1 cellular context compared by ENCODE assay signal in the genomic region with DNA sequence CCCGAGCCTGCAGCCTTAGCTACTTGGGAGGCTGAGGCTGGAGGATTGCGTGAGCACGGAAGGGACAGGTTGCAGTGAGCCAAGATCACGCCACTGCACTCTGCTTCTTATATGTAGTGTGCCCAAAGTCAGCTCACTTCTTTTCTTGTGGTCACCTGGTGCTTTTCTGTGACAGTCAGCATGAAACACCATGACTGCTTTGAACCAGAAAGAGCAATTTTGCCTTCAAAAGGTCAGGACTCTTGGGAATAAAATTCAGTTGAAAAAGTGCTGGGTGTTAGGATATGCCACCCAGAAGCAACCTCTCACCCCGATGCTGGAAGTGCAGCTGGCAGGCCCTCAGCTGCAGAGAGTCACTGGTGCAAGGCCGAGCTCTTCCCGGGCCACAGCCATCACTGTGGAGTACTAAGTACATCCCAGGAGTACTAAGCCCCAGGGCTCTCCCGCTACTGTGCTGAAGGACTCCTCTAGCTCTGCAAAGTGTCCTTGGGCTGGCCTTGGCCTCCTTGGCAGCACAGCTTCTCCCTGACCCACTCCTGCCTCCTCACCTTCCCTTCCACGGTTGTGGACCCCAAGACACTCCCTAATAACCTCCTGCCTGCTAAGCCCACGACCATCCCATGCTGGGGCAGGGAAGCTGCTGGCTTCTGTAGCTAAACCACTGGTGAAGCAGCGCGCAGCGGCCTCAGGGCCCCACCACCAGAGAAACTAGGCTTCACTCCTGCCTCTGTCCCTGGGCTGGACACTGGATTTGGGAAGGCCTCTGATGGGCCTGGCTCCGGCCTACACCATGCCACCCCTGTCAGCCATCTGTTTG.
TF ChIP-seq lines count a peak whose summit lies in the region.

No MANE protein-coding gene starts in this region.

TF ChIP-seq in GM12878, 131 proteins besides CTCF, POLR2A, EP300 and RAD21 (continues in another document):
- TF ChIP-seq, protein P1, sequence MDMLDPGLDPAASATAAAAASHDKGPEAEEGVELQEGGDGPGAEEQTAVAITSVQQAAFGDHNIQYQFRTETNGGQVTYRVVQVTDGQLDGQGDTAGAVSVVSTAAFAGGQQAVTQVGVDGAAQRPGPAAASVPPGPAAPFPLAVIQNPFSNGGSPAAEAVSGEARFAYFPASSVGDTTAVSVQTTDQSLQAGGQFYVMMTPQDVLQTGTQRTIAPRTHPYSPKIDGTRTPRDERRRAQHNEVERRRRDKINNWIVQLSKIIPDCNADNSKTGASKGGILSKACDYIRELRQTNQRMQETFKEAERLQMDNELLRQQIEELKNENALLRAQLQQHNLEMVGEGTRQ (IDR thresholded peaks at IDR 0.05; ENCODE audit: borderline replicate concordance, low read depth, low read length): no peak
- no peak for TF ChIP-seq BCL11A (IDR thresholded peaks at IDR 0.05; ENCODE audit: low read depth, low read length)
- TF ChIP-seq SMC3 (IDR thresholded peaks at IDR 0.05; ENCODE audit: borderline replicate concordance, low read length): no peak
- no peak for TF ChIP-seq SMAD1 (IDR thresholded peaks at IDR 0.05; ENCODE audit: low read depth, partially characterized antibody)
- TF ChIP-seq NR2C2 (IDR thresholded peaks at IDR 0.05; ENCODE audit: borderline replicate concordance, control insufficient read depth, insufficient read length, low read depth): no peak
- 0 out of 2 replicates have a peak, but pooled peaks have one; percentile 14 for TF ChIP-seq IRF4 (IDR thresholded peaks at IDR 0.05; ENCODE audit: low read depth, low read length)
- TF ChIP-seq, protein P2, sequence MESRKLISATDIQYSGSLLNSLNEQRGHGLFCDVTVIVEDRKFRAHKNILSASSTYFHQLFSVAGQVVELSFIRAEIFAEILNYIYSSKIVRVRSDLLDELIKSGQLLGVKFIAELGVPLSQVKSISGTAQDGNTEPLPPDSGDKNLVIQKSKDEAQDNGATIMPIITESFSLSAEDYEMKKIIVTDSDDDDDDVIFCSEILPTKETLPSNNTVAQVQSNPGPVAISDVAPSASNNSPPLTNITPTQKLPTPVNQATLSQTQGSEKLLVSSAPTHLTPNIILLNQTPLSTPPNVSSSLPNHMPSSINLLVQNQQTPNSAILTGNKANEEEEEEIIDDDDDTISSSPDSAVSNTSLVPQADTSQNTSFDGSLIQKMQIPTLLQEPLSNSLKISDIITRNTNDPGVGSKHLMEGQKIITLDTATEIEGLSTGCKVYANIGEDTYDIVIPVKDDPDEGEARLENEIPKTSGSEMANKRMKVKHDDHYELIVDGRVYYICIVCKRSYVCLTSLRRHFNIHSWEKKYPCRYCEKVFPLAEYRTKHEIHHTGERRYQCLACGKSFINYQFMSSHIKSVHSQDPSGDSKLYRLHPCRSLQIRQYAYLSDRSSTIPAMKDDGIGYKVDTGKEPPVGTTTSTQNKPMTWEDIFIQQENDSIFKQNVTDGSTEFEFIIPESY (IDR thresholded peaks at IDR 0.05): no peak
- no peak for TF ChIP-seq BACH1 (IDR thresholded peaks at IDR 0.05; ENCODE audit: borderline replicate concordance)
- TF ChIP-seq, protein P3, sequence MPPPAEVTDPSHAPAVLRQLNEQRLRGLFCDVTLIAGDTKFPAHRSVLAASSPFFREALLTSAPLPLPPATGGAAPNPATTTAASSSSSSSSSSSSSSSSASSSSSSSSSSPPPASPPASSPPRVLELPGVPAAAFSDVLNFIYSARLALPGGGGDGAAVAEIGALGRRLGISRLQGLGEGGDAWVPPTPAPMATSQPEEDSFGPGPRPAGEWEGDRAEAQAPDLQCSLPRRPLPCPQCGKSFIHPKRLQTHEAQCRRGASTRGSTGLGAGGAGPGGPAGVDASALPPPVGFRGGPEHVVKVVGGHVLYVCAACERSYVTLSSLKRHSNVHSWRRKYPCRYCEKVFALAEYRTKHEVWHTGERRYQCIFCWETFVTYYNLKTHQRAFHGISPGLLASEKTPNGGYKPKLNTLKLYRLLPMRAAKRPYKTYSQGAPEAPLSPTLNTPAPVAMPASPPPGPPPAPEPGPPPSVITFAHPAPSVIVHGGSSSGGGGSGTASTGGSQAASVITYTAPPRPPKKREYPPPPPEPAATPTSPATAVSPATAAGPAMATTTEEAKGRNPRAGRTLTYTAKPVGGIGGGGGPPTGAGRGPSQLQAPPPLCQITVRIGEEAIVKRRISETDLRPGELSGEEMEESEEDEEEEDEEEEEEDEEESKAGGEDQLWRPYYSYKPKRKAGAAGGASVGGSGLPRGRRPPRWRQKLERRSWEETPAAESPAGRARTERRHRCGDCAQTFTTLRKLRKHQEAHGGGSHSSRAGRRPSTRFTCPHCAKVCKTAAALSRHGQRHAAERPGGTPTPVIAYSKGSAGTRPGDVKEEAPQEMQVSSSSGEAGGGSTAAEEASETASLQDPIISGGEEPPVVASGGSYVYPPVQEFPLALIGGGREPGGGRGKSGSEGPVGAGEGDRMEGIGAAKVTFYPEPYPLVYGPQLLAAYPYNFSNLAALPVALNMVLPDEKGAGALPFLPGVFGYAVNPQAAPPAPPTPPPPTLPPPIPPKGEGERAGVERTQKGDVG (CRISPR knock-in tag; IDR thresholded peaks at IDR 0.05): no peak
- TF ChIP-seq, protein P4, sequence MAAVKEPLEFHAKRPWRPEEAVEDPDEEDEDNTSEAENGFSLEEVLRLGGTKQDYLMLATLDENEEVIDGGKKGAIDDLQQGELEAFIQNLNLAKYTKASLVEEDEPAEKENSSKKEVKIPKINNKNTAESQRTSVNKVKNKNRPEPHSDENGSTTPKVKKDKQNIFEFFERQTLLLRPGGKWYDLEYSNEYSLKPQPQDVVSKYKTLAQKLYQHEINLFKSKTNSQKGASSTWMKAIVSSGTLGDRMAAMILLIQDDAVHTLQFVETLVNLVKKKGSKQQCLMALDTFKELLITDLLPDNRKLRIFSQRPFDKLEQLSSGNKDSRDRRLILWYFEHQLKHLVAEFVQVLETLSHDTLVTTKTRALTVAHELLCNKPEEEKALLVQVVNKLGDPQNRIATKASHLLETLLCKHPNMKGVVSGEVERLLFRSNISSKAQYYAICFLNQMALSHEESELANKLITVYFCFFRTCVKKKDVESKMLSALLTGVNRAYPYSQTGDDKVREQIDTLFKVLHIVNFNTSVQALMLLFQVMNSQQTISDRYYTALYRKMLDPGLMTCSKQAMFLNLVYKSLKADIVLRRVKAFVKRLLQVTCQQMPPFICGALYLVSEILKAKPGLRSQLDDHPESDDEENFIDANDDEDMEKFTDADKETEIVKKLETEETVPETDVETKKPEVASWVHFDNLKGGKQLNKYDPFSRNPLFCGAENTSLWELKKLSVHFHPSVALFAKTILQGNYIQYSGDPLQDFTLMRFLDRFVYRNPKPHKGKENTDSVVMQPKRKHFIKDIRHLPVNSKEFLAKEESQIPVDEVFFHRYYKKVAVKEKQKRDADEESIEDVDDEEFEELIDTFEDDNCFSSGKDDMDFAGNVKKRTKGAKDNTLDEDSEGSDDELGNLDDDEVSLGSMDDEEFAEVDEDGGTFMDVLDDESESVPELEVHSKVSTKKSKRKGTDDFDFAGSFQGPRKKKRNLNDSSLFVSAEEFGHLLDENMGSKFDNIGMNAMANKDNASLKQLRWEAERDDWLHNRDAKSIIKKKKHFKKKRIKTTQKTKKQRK (IDR thresholded peaks at IDR 0.05; ENCODE audit: low read depth, low read length): no peak
- TF ChIP-seq SP1 (IDR thresholded peaks at IDR 0.05; ENCODE audit: low read depth, low read length): no peak
- TF ChIP-seq, protein P5, sequence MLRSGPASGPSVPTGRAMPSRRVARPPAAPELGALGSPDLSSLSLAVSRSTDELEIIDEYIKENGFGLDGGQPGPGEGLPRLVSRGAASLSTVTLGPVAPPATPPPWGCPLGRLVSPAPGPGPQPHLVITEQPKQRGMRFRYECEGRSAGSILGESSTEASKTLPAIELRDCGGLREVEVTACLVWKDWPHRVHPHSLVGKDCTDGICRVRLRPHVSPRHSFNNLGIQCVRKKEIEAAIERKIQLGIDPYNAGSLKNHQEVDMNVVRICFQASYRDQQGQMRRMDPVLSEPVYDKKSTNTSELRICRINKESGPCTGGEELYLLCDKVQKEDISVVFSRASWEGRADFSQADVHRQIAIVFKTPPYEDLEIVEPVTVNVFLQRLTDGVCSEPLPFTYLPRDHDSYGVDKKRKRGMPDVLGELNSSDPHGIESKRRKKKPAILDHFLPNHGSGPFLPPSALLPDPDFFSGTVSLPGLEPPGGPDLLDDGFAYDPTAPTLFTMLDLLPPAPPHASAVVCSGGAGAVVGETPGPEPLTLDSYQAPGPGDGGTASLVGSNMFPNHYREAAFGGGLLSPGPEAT (IDR thresholded peaks at IDR 0.05; ENCODE audit: low read depth): no peak
- TF ChIP-seq, protein P6, sequence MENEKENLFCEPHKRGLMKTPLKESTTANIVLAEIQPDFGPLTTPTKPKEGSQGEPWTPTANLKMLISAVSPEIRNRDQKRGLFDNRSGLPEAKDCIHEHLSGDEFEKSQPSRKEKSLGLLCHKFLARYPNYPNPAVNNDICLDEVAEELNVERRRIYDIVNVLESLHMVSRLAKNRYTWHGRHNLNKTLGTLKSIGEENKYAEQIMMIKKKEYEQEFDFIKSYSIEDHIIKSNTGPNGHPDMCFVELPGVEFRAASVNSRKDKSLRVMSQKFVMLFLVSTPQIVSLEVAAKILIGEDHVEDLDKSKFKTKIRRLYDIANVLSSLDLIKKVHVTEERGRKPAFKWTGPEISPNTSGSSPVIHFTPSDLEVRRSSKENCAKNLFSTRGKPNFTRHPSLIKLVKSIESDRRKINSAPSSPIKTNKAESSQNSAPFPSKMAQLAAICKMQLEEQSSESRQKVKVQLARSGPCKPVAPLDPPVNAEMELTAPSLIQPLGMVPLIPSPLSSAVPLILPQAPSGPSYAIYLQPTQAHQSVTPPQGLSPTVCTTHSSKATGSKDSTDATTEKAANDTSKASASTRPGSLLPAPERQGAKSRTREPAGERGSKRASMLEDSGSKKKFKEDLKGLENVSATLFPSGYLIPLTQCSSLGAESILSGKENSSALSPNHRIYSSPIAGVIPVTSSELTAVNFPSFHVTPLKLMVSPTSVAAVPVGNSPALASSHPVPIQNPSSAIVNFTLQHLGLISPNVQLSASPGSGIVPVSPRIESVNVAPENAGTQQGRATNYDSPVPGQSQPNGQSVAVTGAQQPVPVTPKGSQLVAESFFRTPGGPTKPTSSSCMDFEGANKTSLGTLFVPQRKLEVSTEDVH (IDR thresholded peaks at IDR 0.05; ENCODE audit: low read depth, partially characterized antibody): no peak
- TF ChIP-seq, protein P7, sequence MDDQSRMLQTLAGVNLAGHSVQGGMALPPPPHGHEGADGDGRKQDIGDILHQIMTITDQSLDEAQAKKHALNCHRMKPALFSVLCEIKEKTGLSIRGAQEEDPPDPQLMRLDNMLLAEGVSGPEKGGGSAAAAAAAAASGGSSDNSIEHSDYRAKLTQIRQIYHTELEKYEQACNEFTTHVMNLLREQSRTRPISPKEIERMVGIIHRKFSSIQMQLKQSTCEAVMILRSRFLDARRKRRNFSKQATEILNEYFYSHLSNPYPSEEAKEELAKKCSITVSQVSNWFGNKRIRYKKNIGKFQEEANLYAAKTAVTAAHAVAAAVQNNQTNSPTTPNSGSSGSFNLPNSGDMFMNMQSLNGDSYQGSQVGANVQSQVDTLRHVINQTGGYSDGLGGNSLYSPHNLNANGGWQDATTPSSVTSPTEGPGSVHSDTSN (IDR thresholded peaks at IDR 0.05; ENCODE audit: insufficient replicate concordance, low read depth, low read length): no peak
- no peak for TF ChIP-seq ZNF274 (IDR thresholded peaks at IDR 0.05; ENCODE audit: insufficient read depth, insufficient read length)
- TF ChIP-seq, protein P8, sequence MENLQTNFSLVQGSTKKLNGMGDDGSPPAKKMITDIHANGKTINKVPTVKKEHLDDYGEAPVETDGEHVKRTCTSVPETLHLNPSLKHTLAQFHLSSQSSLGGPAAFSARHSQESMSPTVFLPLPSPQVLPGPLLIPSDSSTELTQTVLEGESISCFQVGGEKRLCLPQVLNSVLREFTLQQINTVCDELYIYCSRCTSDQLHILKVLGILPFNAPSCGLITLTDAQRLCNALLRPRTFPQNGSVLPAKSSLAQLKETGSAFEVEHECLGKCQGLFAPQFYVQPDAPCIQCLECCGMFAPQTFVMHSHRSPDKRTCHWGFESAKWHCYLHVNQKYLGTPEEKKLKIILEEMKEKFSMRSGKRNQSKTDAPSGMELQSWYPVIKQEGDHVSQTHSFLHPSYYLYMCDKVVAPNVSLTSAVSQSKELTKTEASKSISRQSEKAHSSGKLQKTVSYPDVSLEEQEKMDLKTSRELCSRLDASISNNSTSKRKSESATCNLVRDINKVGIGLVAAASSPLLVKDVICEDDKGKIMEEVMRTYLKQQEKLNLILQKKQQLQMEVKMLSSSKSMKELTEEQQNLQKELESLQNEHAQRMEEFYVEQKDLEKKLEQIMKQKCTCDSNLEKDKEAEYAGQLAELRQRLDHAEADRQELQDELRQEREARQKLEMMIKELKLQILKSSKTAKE (IDR thresholded peaks at IDR 0.05; ENCODE audit: low read depth, poor library complexity, severe bottlenecking): no peak
- TF ChIP-seq IKZF1 (conservative IDR thresholded peaks at IDR 0.05): peak; percentile 22; the same call in 1 of the 2 replicates
- TF ChIP-seq SMARCA5 (IDR thresholded peaks at IDR 0.05): no peak
- TF ChIP-seq, protein P9, sequence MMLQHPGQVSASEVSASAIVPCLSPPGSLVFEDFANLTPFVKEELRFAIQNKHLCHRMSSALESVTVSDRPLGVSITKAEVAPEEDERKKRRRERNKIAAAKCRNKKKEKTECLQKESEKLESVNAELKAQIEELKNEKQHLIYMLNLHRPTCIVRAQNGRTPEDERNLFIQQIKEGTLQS (IDR thresholded peaks at IDR 0.05; ENCODE audit: borderline replicate concordance, extremely low read depth, low read depth, low read length): no peak
- no peak for TF ChIP-seq TARDBP (IDR thresholded peaks at IDR 0.05; ENCODE audit: borderline replicate concordance)
- TF ChIP-seq RB1 (IDR thresholded peaks at IDR 0.05; ENCODE audit: borderline replicate concordance): no peak
- TF ChIP-seq MEF2A (IDR thresholded peaks at IDR 0.05; ENCODE audit: insufficient read depth, low read depth, low read length): no peak
- TF ChIP-seq, protein P10, sequence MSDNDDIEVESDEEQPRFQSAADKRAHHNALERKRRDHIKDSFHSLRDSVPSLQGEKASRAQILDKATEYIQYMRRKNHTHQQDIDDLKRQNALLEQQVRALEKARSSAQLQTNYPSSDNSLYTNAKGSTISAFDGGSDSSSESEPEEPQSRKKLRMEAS (IDR thresholded peaks at IDR 0.05; ENCODE audit: low read depth, low read length): no peak
- TF ChIP-seq, protein P11, sequence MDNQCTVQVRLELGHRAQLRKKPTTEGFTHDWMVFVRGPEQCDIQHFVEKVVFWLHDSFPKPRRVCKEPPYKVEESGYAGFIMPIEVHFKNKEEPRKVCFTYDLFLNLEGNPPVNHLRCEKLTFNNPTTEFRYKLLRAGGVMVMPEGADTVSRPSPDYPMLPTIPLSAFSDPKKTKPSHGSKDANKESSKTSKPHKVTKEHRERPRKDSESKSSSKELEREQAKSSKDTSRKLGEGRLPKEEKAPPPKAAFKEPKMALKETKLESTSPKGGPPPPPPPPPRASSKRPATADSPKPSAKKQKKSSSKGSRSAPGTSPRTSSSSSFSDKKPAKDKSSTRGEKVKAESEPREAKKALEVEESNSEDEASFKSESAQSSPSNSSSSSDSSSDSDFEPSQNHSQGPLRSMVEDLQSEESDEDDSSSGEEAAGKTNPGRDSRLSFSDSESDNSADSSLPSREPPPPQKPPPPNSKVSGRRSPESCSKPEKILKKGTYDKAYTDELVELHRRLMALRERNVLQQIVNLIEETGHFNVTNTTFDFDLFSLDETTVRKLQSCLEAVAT (IDR thresholded peaks at IDR 0.05): no peak
- no peak for TF ChIP-seq JUNB (IDR thresholded peaks at IDR 0.05)
- TF ChIP-seq ESRRA (IDR thresholded peaks at IDR 0.05; ENCODE audit: low read length): no peak
- no peak for TF ChIP-seq SREBF2 (IDR thresholded peaks at IDR 0.05; ENCODE audit: low read length)
- TF ChIP-seq DPF2 (IDR thresholded peaks at IDR 0.05): peak; percentile 25; the same call in 1 of the 2 replicates
- no peak for TF ChIP-seq FOXK2 (IDR thresholded peaks at IDR 0.05)
- 0 out of 2 replicates have a peak, but pooled peaks have one; percentile 33 for TF ChIP-seq NR2C1 (IDR thresholded peaks at IDR 0.05)
- TF ChIP-seq RUNX3 (IDR thresholded peaks at IDR 0.05; ENCODE audit: low read length): peak; percentile 85
- TF ChIP-seq IKZF2 (IDR thresholded peaks at IDR 0.05): no peak
- TF ChIP-seq CREM (IDR thresholded peaks at IDR 0.05; ENCODE audit: low read depth): no peak
- TF ChIP-seq ZNF622 (IDR thresholded peaks at IDR 0.05): no peak
- no peak for TF ChIP-seq RCOR1 (conservative IDR thresholded peaks at IDR 0.05; ENCODE audit: low read depth, low read length)
